In the genomic region with DNA sequence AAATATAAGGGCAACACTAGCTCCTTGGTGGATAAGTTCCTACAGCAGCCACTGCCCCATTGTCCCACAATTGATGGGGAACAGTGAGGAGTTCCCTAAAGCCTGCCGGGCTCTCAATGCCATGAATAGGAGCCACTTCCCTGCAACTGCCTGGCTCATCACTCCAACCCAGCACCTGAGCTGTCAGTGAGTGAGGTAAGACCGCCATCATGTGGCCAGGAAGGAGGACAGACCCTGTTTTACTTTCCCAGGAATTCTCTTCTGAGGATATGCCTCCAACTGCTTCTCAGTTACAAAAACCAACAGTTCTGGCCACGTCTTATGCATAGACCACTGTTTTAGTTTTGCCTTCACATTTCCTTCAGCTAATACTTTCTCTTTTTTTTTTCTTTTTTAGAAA, we compare ENCODE assay signal across 8 cellular contexts. TPM values are rescaled to one million over a fixed set of nuclear protein-coding genes. Genes with fewer than 3 reads are reported as not detected.
DNase-seq lines count a peak whose midpoint lies in the region; ATAC-seq, FAIRE-seq and TF ChIP-seq lines count a peak whose summit lies in the region.

No MANE protein-coding gene starts in this region.

- peaks cover 0 to 10% (median 0%) of the 10 kb centered on the region in 3 experiments for H3K27me3 ChIP-seq in neuronal stem cell (ENCODE audit: control insufficient read depth in 3 of 3, insufficient read depth in 3 of 3, low read depth in 1 of 3, low read length in 3 of 3)

- no peak overlapping the region for H2AFZ ChIP-seq in neuronal stem cell (ENCODE audit: low read length)

- CTCF ChIA-PET in A549 (lab: Yijun Ruan, JAX), result interaction anchor here (0.6 to 3.2 kb wide), 23 partner anchors 9 to 550 kb away, joined by 3 to 30 read pairs (median 4); no protein-coding TSS in a partner anchor

- POLR2A ChIA-PET in A549 (lab: Yijun Ruan, JAX), result no interaction called here

- no peaks in the 10 kb centered on the region for H3K79me1 ChIP-seq in neuronal stem cell (ENCODE audit: low read depth, low read length)

- H3K9ac ChIP-seq in neuronal stem cell (ENCODE audit: low read depth, low read length, poor library complexity), result no peak overlapping the region

- peak; percentile 66 for TF ChIP-seq CTCF in A549 (IDR thresholded peaks at IDR 0.05)

- H3K4me2 ChIP-seq in A549, result no peak overlapping the region
- H3K4me2 ChIP-seq in neuronal stem cell (ENCODE audit: insufficient read depth, low read length, poor library complexity, severe bottlenecking), result no peak overlapping the region

- 0% methylated on average over 3 of the region's 3 CpGs for WGBS in A549 (ENCODE audit: missing lambda C conversion rate)
- WGBS in neuronal stem cell (ENCODE audit: extremely low coverage in 2 of 2, insufficient read length in 2 of 2, insufficient replicate concordance in 1 of 2), 2 donors, result no CpG with 5 or more reads among the region's 3 CpGs

- H3K23ac ChIP-seq in neuronal stem cell (ENCODE audit: low read depth, low read length, poor library complexity), result no peak overlapping the region

- no peak overlapping the region for H2BK120ac ChIP-seq in neuronal stem cell (ENCODE audit: low read depth, low read length)

- no peak for TF ChIP-seq POLR2A in A549 (IDR thresholded peaks at IDR 0.05; ENCODE audit: low read length)
- TF ChIP-seq POLR2A in GM12892 (IDR thresholded peaks at IDR 0.05; ENCODE audit: low read depth, low read length), result no peak

- H3K18ac ChIP-seq in neuronal stem cell (ENCODE audit: low read length), result no peak overlapping the region

- no peaks in the 10 kb centered on the region for H3K36me3 Mint-ChIP-seq in activated T-cell treated with anti-CD3 and anti-CD28 coated beads, Interleukin-2, amount 50 U/mL, for 4 hours (ENCODE audit: insufficient read depth)

- no peak overlapping the region for H4K8ac ChIP-seq in neuronal stem cell (ENCODE audit: low read depth, low read length)

- H2BK12ac ChIP-seq in neuronal stem cell (ENCODE audit: low read length), result no peak overlapping the region

- no peaks in the 10 kb centered on the region for H3K9me3 ChIP-seq in A549
- no peaks in the 10 kb centered on the region for H3K9me3 ChIP-seq in neuronal stem cell (replicated peaks in 1 of 2; ENCODE audit: control insufficient read depth in 2 of 2, insufficient read depth in 1 of 2, low read depth in 1 of 2, low read length in 2 of 2)

- no peak overlapping the region for H3K14ac ChIP-seq in neuronal stem cell (ENCODE audit: low read length)

- H3K27ac ChIP-seq in A549 (no peak overlapping the region), neuronal stem cell (replicated peaks; ENCODE audit: low read length) (no peak overlapping the region)

- H3K4me3 ChIP-seq in A549, result no peak overlapping the region
- H3K4me3 ChIP-seq in neuronal stem cell (ENCODE audit: low read length in 2 of 2), result no peak overlapping the region

- no peaks in the 10 kb centered on the region for H3K27me3 Mint-ChIP-seq in activated T-cell treated with anti-CD3 and anti-CD28 coated beads, Interleukin-2, amount 50 U/mL, for 4 hours (ENCODE audit: low read depth)

- no peaks in the 10 kb centered on the region for H3K36me3 ChIP-seq in neuronal stem cell (replicated peaks in 1 of 2; ENCODE audit: control insufficient read depth in 2 of 2, insufficient read depth in 2 of 2, low read length in 2 of 2)

- no peak for FAIRE-seq in A549 (lab: Jason Lieb, UNC)
- peak; percentile 87 for FAIRE-seq in GM12892 (lab: Jason Lieb, UNC)

- TF ChIP-seq EP300 in A549 (IDR thresholded peaks at IDR 0.05), result no peak

- no peak overlapping the region for H3K4me3 Mint-ChIP-seq in activated T-cell treated with anti-CD3 and anti-CD28 coated beads, Interleukin-2, amount 50 U/mL, for 4 hours

- no peak overlapping the region for H2AK5ac ChIP-seq in neuronal stem cell (ENCODE audit: low read depth, low read length)

- TF ChIP-seq RAD21 in A549 (conservative IDR thresholded peaks at IDR 0.05 in 1 of 2, IDR thresholded peaks at IDR 0.05 in 1 of 2), result peak; percentile 78 to 84

- peak; percentile 97 for ATAC-seq in A549
- ATAC-seq in activated T-cell treated with anti-CD3 and anti-CD28 coated beads, Interleukin-2, amount 50 U/mL, for 4 hours, result no peak

- no peak overlapping the region for H4K91ac ChIP-seq in neuronal stem cell (ENCODE audit: low read depth, low read length, poor library complexity)

- H3K4me1 Mint-ChIP-seq in activated T-cell treated with anti-CD3 and anti-CD28 coated beads, Interleukin-2, amount 50 U/mL, for 4 hours (ENCODE audit: low read depth), result no peaks in the 10 kb centered on the region

- H3K9me3 Mint-ChIP-seq in activated T-cell treated with anti-CD3 and anti-CD28 coated beads, Interleukin-2, amount 50 U/mL, for 4 hours, result no peaks in the 10 kb centered on the region

- no peak overlapping the region for H2BK5ac ChIP-seq in neuronal stem cell (ENCODE audit: low read length)

- DNase-seq in A549 (ENCODE audit: low read depth in 1 of 2, low spot score in 1 of 2), result peak; percentile 18 to 64
- DNase-seq in GM12892 (ENCODE audit: insufficient read length), result no peak
- peak; percentile 41 for DNase-seq in NCI-H2171 (lab: John Stamatoyannopoulos, UW)
- DNase-seq in cerebellar cortex (ENCODE audit: low spot score), result peak; percentile 23
- peak; percentile 41 for DNase-seq in neuronal stem cell (ENCODE audit: low spot score)
- no peak for DNase-seq in activated gamma-delta T cell treated with Interleukin-2 at 50 U/mL for 16 hours
- no peak for DNase-seq in activated T-cell treated with anti-CD3 and anti-CD28 coated beads, Interleukin-2, amount 50 U/mL, for 4 hours
- no peak for DNase-seq in activated CD4-positive, alpha-beta T cell treated with anti-CD3 and anti-CD28 coated beads, Interleukin-2, amount 50 U/mL, for 1 hour

- H3K4me1 ChIP-seq in A549, result no peaks in the 10 kb centered on the region
- peaks cover 0 to 1% of the 10 kb centered on the region in 2 donors for H3K4me1 ChIP-seq in neuronal stem cell (ENCODE audit: control insufficient read depth in 2 of 2, insufficient read depth in 1 of 2, low read depth in 1 of 2, low read length in 2 of 2)

- H2BK15ac ChIP-seq in neuronal stem cell (ENCODE audit: low read length), result no peak overlapping the region

- H3K4ac ChIP-seq in neuronal stem cell (ENCODE audit: low read length), result no peak overlapping the region

TF ChIP-seq in A549, 52 proteins besides CTCF, POLR2A, EP300 and RAD21:
- no peak for TF ChIP-seq SREBF2 (IDR thresholded peaks at IDR 0.05)
- no peak for TF ChIP-seq ZFP36 (IDR thresholded peaks at IDR 0.05; ENCODE audit: borderline replicate concordance, partially characterized antibody)
- peak; percentile 62 for TF ChIP-seq SMC3 (IDR thresholded peaks at IDR 0.05)
- TF ChIP-seq JUNB (IDR thresholded peaks at IDR 0.05), result no peak
- no peak for TF ChIP-seq MYC (IDR thresholded peaks at IDR 0.05; ENCODE audit: borderline replicate concordance, low read length)
- no peak for TF ChIP-seq CHD2 (IDR thresholded peaks at IDR 0.05; ENCODE audit: low read length, partially characterized antibody)
- no peak for TF ChIP-seq JUN (IDR thresholded peaks at IDR 0.05)
- no peak for TF ChIP-seq ELK1 (IDR thresholded peaks at IDR 0.05; ENCODE audit: low read depth, low read length)

RNA-seq across cellular contexts. Expression of gene SRPX, which starts 45.5 kb away (rescaled TPM):
- polyA plus RNA-seq in A549 (2011; rRNA removed) (1.8 and 1.9 TPM in 2 replicates), A549 (2017; fragmentation: RNase III; extraction: RNeasy Plus Mini Kit Qiagen cat#74134 plus additional on column Dnase treatment) (2.7 to 4.4 TPM (median 3.8 TPM) in 3 replicates)
- polyA plus RNA-seq in A549 (2012; cell fraction: cytosol; rRNA removed), result 1.3 and 1.6 TPM in 2 replicates
- 2.2 and 4.0 TPM in 2 replicates for polyA plus RNA-seq in A549 (2012; cell fraction: nucleus; rRNA removed)
- 1.1 and 1.3 TPM in 2 replicates for polyA minus RNA-seq in A549 (2011; rRNA and poly(A)+ RNA removed)
- polyA plus RNA-seq in GM12892 (2012; ENCODE audit: missing spikeins), result 0.17 TPM
- polyA plus RNA-seq in neuronal stem cell (2013, experiment 1 of 2), result 5.6 TPM
- 5.4 TPM for polyA plus RNA-seq in neuronal stem cell (2013, experiment 2 of 2)
- under 1 TPM in 1 of 3 donors, not detected in 2; 0.13 TPM for total RNA-seq in activated T-cell treated with anti-CD3 and anti-CD28 coated beads, Interleukin-2, amount 50 U/mL, for 4 hours

Comparison
In these comparisons a context has a peak if more than half of its experiments do, and no peak if none do; other contexts are left out.
1. ATAC-seq: peak in A549 (2 of 2); none in activated T-cell treated with anti-CD3 and anti-CD28 coated beads, Interleukin-2, amount 50 U/mL, for 4 hours (0 of 2).
2. DNase-seq: peak in A549 (2 of 2), NCI-H2171 (single experiment), cerebellar cortex (single experiment) and neuronal stem cell (single experiment); none in GM12892 (single experiment), activated gamma-delta T cell treated with Interleukin-2 at 50 U/mL for 16 hours (single experiment), activated T-cell treated with anti-CD3 and anti-CD28 coated beads, Interleukin-2, amount 50 U/mL, for 4 hours (single experiment) and activated CD4-positive, alpha-beta T cell treated with anti-CD3 and anti-CD28 coated beads, Interleukin-2, amount 50 U/mL, for 1 hour (single experiment).